19 cellular contexts compared by ENCODE assay signal in the genomic region with DNA sequence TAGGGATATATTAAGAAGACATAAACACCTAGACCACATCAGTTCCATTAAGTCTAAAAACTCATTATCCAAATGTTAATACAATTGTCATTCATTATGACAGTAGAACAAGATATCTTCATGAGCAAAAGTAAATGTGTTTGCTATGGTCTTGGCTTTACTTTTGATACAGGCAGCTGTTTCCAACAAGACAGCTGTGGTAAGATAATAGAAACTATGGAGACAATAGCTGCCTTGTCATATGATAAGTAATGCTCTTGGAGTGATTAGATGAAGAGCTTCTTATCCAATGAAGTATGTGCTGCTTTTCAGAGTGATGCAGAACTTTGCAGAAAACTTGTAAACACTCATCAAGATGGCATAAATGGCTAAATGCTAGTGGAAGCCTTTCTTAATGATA.
DNase-seq lines count a peak whose midpoint lies in the region; TF ChIP-seq lines count a peak whose summit lies in the region.
"Had no signal": no experiment of that assay in that cellular context is flagged by ENCODE, and none has a peak within 500 bp of the region (broad histone marks: within the 10 kb centered on the region; RNA-seq: fewer than 3 reads in every experiment).

No MANE protein-coding gene starts in this region.

- no peak overlapping the region for H3K4me3 Mint-ChIP-seq in nephron
- H3K4me3 Mint-ChIP-seq in CD14-positive monocyte, result no peak overlapping the region
- H3K4me3 Mint-ChIP-seq: CD4-positive, alpha-beta memory T cell; GM23338; H9 had no signal

- H3K27ac Mint-ChIP-seq in nephron, result peak overlapping the region; percentile 22 to 49 (median 40)
- no peak overlapping the region for H3K27ac Mint-ChIP-seq in CD14-positive monocyte
- H3K27ac Mint-ChIP-seq: CD4-positive, alpha-beta memory T cell; GM23338; H9 had no signal

- DNase-seq in NCI-H748 (lab: John Stamatoyannopoulos, UW; ENCODE audit: unreplicated experiment), result peak; percentile 1
- DNase-seq in NCI-H748 treated with DMSO at 0.1 percent for 48 hours (lab: John Stamatoyannopoulos, UW), result no peak
- peak; percentile 38 for DNase-seq in OCI-M1 (lab: John Stamatoyannopoulos, UW)
- DNase-seq in activated naive CD4-positive, alpha-beta T cell (lab: John Stamatoyannopoulos, UW), result no peak
- no peak for DNase-seq in CD14-positive monocyte (ENCODE audit: low spot score)
- DNase-seq in iPS-NIHi11 (ENCODE audit: low spot score), result no peak
- DNase-seq: 8988T; ACHN; AML-193; BE2C; Calu3; CD4-positive, alpha-beta memory T cell; COR-L47; DMS53; DMS79 treated with DMSO at 0.1 percent for 48 hours; GF-D8; H9 had no signal

- intact Hi-C loops in CD14-positive monocyte (cut with micrococcal nuclease), result no loop called here

- H3K36me3 Mint-ChIP-seq in nephron (ENCODE audit: low read depth) (no peaks in the 10 kb centered on the region), CD14-positive monocyte (no peaks in the 10 kb centered on the region)
- H3K36me3 Mint-ChIP-seq: CD4-positive, alpha-beta memory T cell had no signal

- H3K27me3 Mint-ChIP-seq in nephron (ENCODE audit: low read depth), result no peaks in the 10 kb centered on the region
- no peaks in the 10 kb centered on the region for H3K27me3 Mint-ChIP-seq in CD14-positive monocyte (ENCODE audit: low read depth in 3 of 3)
- H3K27me3 Mint-ChIP-seq: CD4-positive, alpha-beta memory T cell had no signal

- TF ChIP-seq CTCF in nephron (IDR thresholded peaks at IDR 0.05; ENCODE audit: unreplicated experiment in 3 of 3), result no peak
- TF ChIP-seq CTCF in CD14-positive monocyte (IDR thresholded peaks at IDR 0.05), result no peak

- no peaks in the 10 kb centered on the region for H3K9me3 Mint-ChIP-seq in nephron
- H3K9me3 Mint-ChIP-seq in CD14-positive monocyte, result peaks cover 0 to 3% (median 0%) of the 10 kb centered on the region in 7 donors
- H3K9me3 Mint-ChIP-seq: GM23338, H9 had no signal

- H3K4me1 Mint-ChIP-seq in nephron, result peaks cover 13% of the 10 kb centered on the region
- H3K4me1 Mint-ChIP-seq in CD14-positive monocyte, result no peaks in the 10 kb centered on the region
- H3K4me1 Mint-ChIP-seq: CD4-positive, alpha-beta memory T cell; GM23338; H9 had no signal

Comparison
In these comparisons a context has a peak if more than half of its experiments do, and no peak if none do; other contexts are left out.
1. DNase-seq: peak in NCI-H748 (single experiment) and OCI-M1 (single experiment); none in NCI-H748 treated with DMSO at 0.1 percent for 48 hours (single experiment), activated naive CD4-positive, alpha-beta T cell (0 of 4), CD14-positive monocyte (single experiment) and iPS-NIHi11 (single experiment).
2. H3K27ac Mint-ChIP-seq: peak in nephron (3 of 3); none in CD14-positive monocyte (0 of 7).